In genomic region chr1:21434394-21434793, GRCh38 we compare ENCODE assay signal across 23 cellular contexts.
"Had no signal": no experiment of that assay in that cellular context is flagged by ENCODE, and none has a peak within 500 bp of the region (broad histone marks: within the 10 kb centered on the region; RNA-seq: fewer than 3 reads in every experiment).

No MANE protein-coding gene starts in this region.

- H3K27ac ChIP-seq: left lung, neutrophil, ovary, right atrium auricular region, skin epidermis, stomach, testis, thyroid gland, transverse colon, upper lobe of left lung had no signal

- FAIRE-seq: kidney had no signal

- H3K4me3 ChIP-seq: left lung, lung, ovary, right atrium auricular region, skin epidermis, stomach, testis, thyroid gland, transverse colon, upper lobe of left lung had no signal

- DNase-seq: head of caudate nucleus; hippocampal formation; kidney; left colon; left lung; naive thymus-derived CD8-positive, alpha-beta T cell; occipital lobe; ovary; stimulated activated CD4-positive, alpha-beta T cell treated with anti-CD3 and anti-CD28 coated beads, Interleukin-12 subunit alpha, Interleukin-12 subunit beta, amount 100 ng/mL, for 4 hours; stimulated activated CD4-positive, alpha-beta T cell treated with anti-CD3 and anti-CD28 coated beads, Interleukin-15, amount 100 ng/mL, for 24 hours; stimulated activated CD4-positive, alpha-beta T cell treated with anti-CD3 and anti-CD28 coated beads, Interleukin-2, amount 100 ng/mL, for 24 hours; stimulated activated CD4-positive, alpha-beta T cell treated with anti-CD3 and anti-CD28 coated beads, Interleukin-4, amount 100 ng/mL, for 1 hour; stimulated activated naive B cell treated with anti-CD40 and anti-IgM and Interleukin-4, amounts not matched to agents 10 μg/mL and 1 μg/mL and 100 μg/mL, for 72 hours; stimulated activated naive CD8-positive, alpha-beta T cell treated with anti-CD3 and anti-CD28 coated beads, Interleukin-15, Interleukin-2, amounts not matched to agents 100 U/mL and 50 U/mL, for 24 hours; stomach; testis; thyroid gland; transverse colon had no signal

- H3K36me3 ChIP-seq: left lung, neutrophil, ovary, right atrium auricular region, stomach, thyroid gland, transverse colon, upper lobe of left lung had no signal

- H3K9me3 ChIP-seq: left lung, neutrophil, ovary, right atrium auricular region, stomach, testis, thyroid gland, transverse colon, upper lobe of left lung had no signal

- H3K27me3 ChIP-seq: ovary, right atrium auricular region, testis, thyroid gland had no signal
